In genomic region chr3:126266850-126267168, GRCh38 we compare ENCODE assay signal across 10 cellular contexts.
DNase-seq lines count a peak whose midpoint lies in the region; TF ChIP-seq lines count a peak whose summit lies in the region.
"Had no signal": no experiment of that assay in that cellular context is flagged by ENCODE, and none has a peak within 500 bp of the region (broad histone marks: within the 10 kb centered on the region; RNA-seq: fewer than 3 reads in every experiment).

No MANE protein-coding gene starts in this region.

- no peak for TF ChIP-seq CTCF in RWPE1 (conservative IDR thresholded peaks at IDR 0.05; ENCODE audit: low read depth)
- TF ChIP-seq CTCF in transverse colon (IDR thresholded peaks at IDR 0.05) = no peak

- no peak overlapping the region for H3K9ac ChIP-seq in muscle layer of colon (ENCODE audit: low read length)

- WGBS in esophagus, 2 donors = 59 to 70% methylated on average over 8 of the region's 8 CpGs
- WGBS in transverse colon (ENCODE audit: low coverage in 1 of 2), 2 donors = 47 to 60% methylated on average over 3 to 8 of the region's 8 CpGs

- no peak for TF ChIP-seq EP300 in transverse colon (IDR thresholded peaks at IDR 0.05; ENCODE audit: low read depth)

- no peaks in the 10 kb centered on the region for H3K9me3 ChIP-seq in esophagus (ENCODE audit: control insufficient read depth in 2 of 2, insufficient read depth in 1 of 2, low read depth in 1 of 2, low read length in 1 of 2)
- H3K9me3 ChIP-seq in muscle layer of colon (ENCODE audit: low read length) = no peaks in the 10 kb centered on the region
- H3K9me3 ChIP-seq in transverse colon = no peaks in the 10 kb centered on the region

- peaks cover 0 to 15% of the 10 kb centered on the region in 2 donors for H3K4me1 ChIP-seq in esophagus (ENCODE audit: control insufficient read depth in 2 of 2, insufficient read depth in 2 of 2, low read length in 1 of 2)
- H3K4me1 ChIP-seq in muscle layer of colon (ENCODE audit: insufficient read depth, low read length) = peaks cover 30% of the 10 kb centered on the region
- H3K4me1 ChIP-seq in transverse colon = peaks cover 6 to 32% (median 12%) of the 10 kb centered on the region in 4 donors

- H3K36me3 ChIP-seq in esophagus (ENCODE audit: control insufficient read depth in 2 of 2, insufficient read depth in 2 of 2, low read length in 1 of 2) (no peaks in the 10 kb centered on the region), muscle layer of colon (ENCODE audit: insufficient read depth, low read length) (no peaks in the 10 kb centered on the region), transverse colon (no peaks in the 10 kb centered on the region)

- in situ Hi-C loops in transverse colon (cut with MboI; ENCODE audit: low pct_ligation_motif_present in 1 of 4, low pct_unique_long_range_greater_than_20kb in 1 of 4, low sequenced_read_pairs in 3 of 4) = no loop called here

- POLR2A ChIA-PET in RWPE1 (lab: Yijun Ruan, JAX; ENCODE audit: low non-redundant PET) = no interaction called here

- DNase-seq in RWPE1 (ENCODE audit: low spot score) (no peak), transverse colon (no peak), anterior cingulate cortex (lab: John Stamatoyannopoulos, UW) (no peak), NCI-H146 (lab: John Stamatoyannopoulos, UW) (no peak)
- no peak for DNase-seq in activated effector memory CD4-positive, alpha-beta T cell treated with anti-CD3 and anti-CD28 coated beads, Interleukin-2, amount 50 U/mL, for 16 hours
- DNase-seq: activated CD4-positive, alpha-beta memory T cell treated with anti-CD3 and anti-CD28 coated beads, Interleukin-2, amount 10 ng/mL, durations not matched to agents 7 days and 5 days; NCI-H2107 had no signal

- CTCF ChIA-PET in RWPE1 (lab: Yijun Ruan, JAX) = no interaction called here

- H3K27ac ChIP-seq in RWPE1 (peak overlapping the region; percentile 95), esophagus (ENCODE audit: low read depth in 2 of 2, low read length in 1 of 2) (peak overlapping the region; percentile 80 to 81), muscle layer of colon (ENCODE audit: low read depth, low read length) (peak overlapping the region; percentile 28), transverse colon (peak overlapping the region; percentile 71 to 86 (median 72))
- H3K27ac ChIP-seq: SK-N-MC had no signal

- intact Hi-C loops in transverse colon (cut with DNase I; ENCODE audit: low total_unique reads) = loop anchor here (10.0 kb wide), 1 partner anchor 88 kb away; the partner anchor contains the start of gene KLF15

- TF ChIP-seq POLR2A in transverse colon (IDR thresholded peaks at IDR 0.05) = no peak

- H3K4me3 ChIP-seq in esophagus (ENCODE audit: low read depth in 1 of 2, low read length in 2 of 2) (no peak overlapping the region), muscle layer of colon (ENCODE audit: low read depth in 1 of 2, low read length in 2 of 2) (peak overlapping the region in 1 of 2 donors; percentile 46), transverse colon (peak overlapping the region in 1 of 4 donors; percentile 38)
- H3K4me3 ChIP-seq: SK-N-MC had no signal

- no peaks in the 10 kb centered on the region for H3K27me3 ChIP-seq in esophagus (ENCODE audit: control insufficient read depth in 1 of 2, insufficient read depth in 2 of 2, low read length in 2 of 2)
- H3K27me3 ChIP-seq in muscle layer of colon (ENCODE audit: control insufficient read depth in 1 of 2, insufficient read depth in 2 of 2, low read length in 2 of 2) = no peaks in the 10 kb centered on the region
- H3K27me3 ChIP-seq in transverse colon = peaks cover 25% of the 10 kb centered on the region

Comparison
In these comparisons a context has a peak if more than half of its experiments do, and no peak if none do; other contexts are left out.
1. H3K27ac ChIP-seq: peak in every context shown above with its lines; median percentile 95 in RWPE1; 80 in esophagus; 72 in transverse colon; 28 in muscle layer of colon.